ENCODE assay signal across 30 cellular contexts in genomic region chr7:138555684-138556083, GRCh38.
"Had no signal": no experiment of that assay in that cellular context is flagged by ENCODE, and none has a peak within 500 bp of the region (broad histone marks: within the 10 kb centered on the region; RNA-seq: fewer than 3 reads in every experiment).

No MANE protein-coding gene starts in this region.

- H3K4me3 ChIP-seq: neural progenitor cell, ovary, psoas muscle, skin epidermis, stomach, suprapubic skin, testis, tibial artery, transverse colon, upper lobe of right lung, uterus had no signal

- H3K4me3 Mint-ChIP-seq: naive thymus-derived CD4-positive, alpha-beta T cell; natural killer cell; nephron; neural progenitor cell; stimulated activated effector memory CD8-positive, alpha-beta T cell treated with anti-CD3 and anti-CD28 coated beads, Interleukin-12 subunit alpha, Interleukin-12 subunit beta, amount 100 ng/mL, for 72 hours; stimulated activated naive B cell treated with anti-CD40 and anti-IgM and Interleukin-4, amounts not matched to agents 10 μg/mL and 1 μg/mL and 100 μg/mL, for 72 hours; stimulated activated naive CD8-positive, alpha-beta T cell treated with anti-CD3 and anti-CD28 coated beads, Interleukin-15, Interleukin-2, amounts not matched to agents 100 ng/mL and 50 ng/mL, for 24 hours; type B pancreatic cell had no signal

- H3K27ac Mint-ChIP-seq: naive thymus-derived CD4-positive, alpha-beta T cell; natural killer cell; nephron; neural progenitor cell; progenitor cell of endocrine pancreas; stimulated activated effector memory CD8-positive, alpha-beta T cell treated with anti-CD3 and anti-CD28 coated beads, Interleukin-12 subunit alpha, Interleukin-12 subunit beta, amount 100 ng/mL, for 72 hours; stimulated activated naive B cell treated with anti-CD40 and anti-IgM and Interleukin-4, amounts not matched to agents 10 μg/mL and 1 μg/mL and 100 μg/mL, for 72 hours; stimulated activated naive CD8-positive, alpha-beta T cell treated with anti-CD3 and anti-CD28 coated beads, Interleukin-15, Interleukin-2, amounts not matched to agents 100 ng/mL and 50 ng/mL, for 24 hours; type B pancreatic cell had no signal

- H3K27ac ChIP-seq: neural progenitor cell, ovary, parathyroid adenoma, psoas muscle, skin epidermis, stomach, suprapubic skin, testis, tibial artery, transverse colon, upper lobe of right lung, uterus had no signal

- ATAC-seq: naive thymus-derived CD4-positive, alpha-beta T cell; natural killer cell; psoas muscle; right cardiac atrium; sciatic nerve; stimulated activated effector memory CD8-positive, alpha-beta T cell treated with anti-CD3 and anti-CD28 coated beads, Interleukin-12 subunit alpha, Interleukin-12 subunit beta, amount 100 ng/mL, for 72 hours; stimulated activated naive B cell treated with anti-CD40 and anti-IgM and Interleukin-4, amounts not matched to agents 10 μg/mL and 1 μg/mL and 100 μg/mL, for 72 hours; upper lobe of right lung had no signal

- H3K79me2 ChIP-seq: parathyroid adenoma had no signal

- H2AFZ ChIP-seq: neural progenitor cell, parathyroid adenoma had no signal

- H3K4me1 Mint-ChIP-seq: naive thymus-derived CD4-positive, alpha-beta T cell; natural killer cell; nephron; neural progenitor cell; stimulated activated effector memory CD8-positive, alpha-beta T cell treated with anti-CD3 and anti-CD28 coated beads, Interleukin-12 subunit alpha, Interleukin-12 subunit beta, amount 100 ng/mL, for 72 hours; stimulated activated naive B cell treated with anti-CD40 and anti-IgM and Interleukin-4, amounts not matched to agents 10 μg/mL and 1 μg/mL and 100 μg/mL, for 72 hours had no signal

- H3K36me3 ChIP-seq: ovary had no signal

- DNase-seq: naive thymus-derived CD4-positive, alpha-beta T cell; natural killer cell; occipital lobe; ovary; posterior cingulate gyrus; psoas muscle; right cardiac atrium; stimulated activated CD4-positive, alpha-beta T cell treated with anti-CD3 and anti-CD28 coated beads, Interleukin-15, amount 100 ng/mL, for 24 hours; stimulated activated CD4-positive, alpha-beta T cell treated with anti-CD3 and anti-CD28 coated beads, Interleukin-2, amount 100 ng/mL, for 24 hours; stimulated activated CD4-positive, alpha-beta T cell treated with anti-CD3 and anti-CD28 coated beads, Interleukin-2, amount 100 ng/mL, for 48 hours; stimulated activated CD4-positive, alpha-beta T cell treated with anti-CD3 and anti-CD28 coated beads, Interleukin-4, amount 100 ng/mL, for 24 hours; stimulated activated naive B cell treated with anti-CD40 and anti-IgM and Interleukin-4, amounts not matched to agents 10 μg/mL and 1 μg/mL and 100 μg/mL, for 72 hours; stimulated activated naive CD4-positive, alpha-beta T cell treated with Interleukin-2 at 50 U/mL for 16 hours; stomach; substantia nigra; testis; tibial artery; transverse colon; upper lobe of right lung; uterus had no signal

- H3K27me3 Mint-ChIP-seq: naive thymus-derived CD4-positive, alpha-beta T cell; progenitor cell of endocrine pancreas; stimulated activated naive B cell treated with anti-CD40 and anti-IgM and Interleukin-4, amounts not matched to agents 10 μg/mL and 1 μg/mL and 100 μg/mL, for 72 hours; stimulated activated naive CD8-positive, alpha-beta T cell treated with anti-CD3 and anti-CD28 coated beads, Interleukin-15, Interleukin-2, amounts not matched to agents 100 ng/mL and 50 ng/mL, for 24 hours; type B pancreatic cell had no signal

- H3K4me1 ChIP-seq: neural progenitor cell, parathyroid adenoma, psoas muscle, stomach, suprapubic skin, testis, tibial artery, transverse colon, upper lobe of right lung, uterus had no signal

- H3K27me3 ChIP-seq: ovary, stomach, suprapubic skin, testis, tibial artery, transverse colon, upper lobe of right lung, uterus had no signal

- H3K9ac ChIP-seq: neural progenitor cell, parathyroid adenoma had no signal

- H3K4me2 ChIP-seq: neural progenitor cell had no signal

- H3K9me3 ChIP-seq: testis had no signal
